In genomic region chr11:73538381-73538872, GRCh38 we compare ENCODE assay signal across 1 cellular context.
TF ChIP-seq lines count a peak whose summit lies in the region.

No MANE protein-coding gene starts in this region.

TF ChIP-seq in GM12878, 131 proteins besides CTCF, POLR2A, EP300 and RAD21:
- peak; percentile 34; the same call in 1 of the 2 replicates for TF ChIP-seq IKZF1 (conservative IDR thresholded peaks at IDR 0.05)
- no peak for TF ChIP-seq ZZZ3 (IDR thresholded peaks at IDR 0.05; ENCODE audit: control insufficient read depth, insufficient read length, low read depth)
- 0 out of 2 replicates have a peak, but pooled peaks have one; percentile 52 for TF ChIP-seq NBN (IDR thresholded peaks at IDR 0.05)
- TF ChIP-seq, protein P1, sequence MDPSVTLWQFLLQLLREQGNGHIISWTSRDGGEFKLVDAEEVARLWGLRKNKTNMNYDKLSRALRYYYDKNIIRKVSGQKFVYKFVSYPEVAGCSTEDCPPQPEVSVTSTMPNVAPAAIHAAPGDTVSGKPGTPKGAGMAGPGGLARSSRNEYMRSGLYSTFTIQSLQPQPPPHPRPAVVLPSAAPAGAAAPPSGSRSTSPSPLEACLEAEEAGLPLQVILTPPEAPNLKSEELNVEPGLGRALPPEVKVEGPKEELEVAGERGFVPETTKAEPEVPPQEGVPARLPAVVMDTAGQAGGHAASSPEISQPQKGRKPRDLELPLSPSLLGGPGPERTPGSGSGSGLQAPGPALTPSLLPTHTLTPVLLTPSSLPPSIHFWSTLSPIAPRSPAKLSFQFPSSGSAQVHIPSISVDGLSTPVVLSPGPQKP (IDR thresholded peaks at IDR 0.05; ENCODE audit: low read depth, low read length), result no peak
- TF ChIP-seq RAD51 (IDR thresholded peaks at IDR 0.05), result no peak
- peak; percentile 43; the same call in 1 of the 2 replicates for TF ChIP-seq PKNOX1 (IDR thresholded peaks at IDR 0.05)
- TF ChIP-seq TCF12 (IDR thresholded peaks at IDR 0.05; ENCODE audit: low read depth, low read length), result no peak
- no peak for TF ChIP-seq JUND (IDR thresholded peaks at IDR 0.05; ENCODE audit: low read depth, low read length)
- TF ChIP-seq RELA (IDR thresholded peaks at IDR 0.05; ENCODE audit: borderline replicate concordance, partially characterized antibody), result no peak
- TF ChIP-seq, protein P2, sequence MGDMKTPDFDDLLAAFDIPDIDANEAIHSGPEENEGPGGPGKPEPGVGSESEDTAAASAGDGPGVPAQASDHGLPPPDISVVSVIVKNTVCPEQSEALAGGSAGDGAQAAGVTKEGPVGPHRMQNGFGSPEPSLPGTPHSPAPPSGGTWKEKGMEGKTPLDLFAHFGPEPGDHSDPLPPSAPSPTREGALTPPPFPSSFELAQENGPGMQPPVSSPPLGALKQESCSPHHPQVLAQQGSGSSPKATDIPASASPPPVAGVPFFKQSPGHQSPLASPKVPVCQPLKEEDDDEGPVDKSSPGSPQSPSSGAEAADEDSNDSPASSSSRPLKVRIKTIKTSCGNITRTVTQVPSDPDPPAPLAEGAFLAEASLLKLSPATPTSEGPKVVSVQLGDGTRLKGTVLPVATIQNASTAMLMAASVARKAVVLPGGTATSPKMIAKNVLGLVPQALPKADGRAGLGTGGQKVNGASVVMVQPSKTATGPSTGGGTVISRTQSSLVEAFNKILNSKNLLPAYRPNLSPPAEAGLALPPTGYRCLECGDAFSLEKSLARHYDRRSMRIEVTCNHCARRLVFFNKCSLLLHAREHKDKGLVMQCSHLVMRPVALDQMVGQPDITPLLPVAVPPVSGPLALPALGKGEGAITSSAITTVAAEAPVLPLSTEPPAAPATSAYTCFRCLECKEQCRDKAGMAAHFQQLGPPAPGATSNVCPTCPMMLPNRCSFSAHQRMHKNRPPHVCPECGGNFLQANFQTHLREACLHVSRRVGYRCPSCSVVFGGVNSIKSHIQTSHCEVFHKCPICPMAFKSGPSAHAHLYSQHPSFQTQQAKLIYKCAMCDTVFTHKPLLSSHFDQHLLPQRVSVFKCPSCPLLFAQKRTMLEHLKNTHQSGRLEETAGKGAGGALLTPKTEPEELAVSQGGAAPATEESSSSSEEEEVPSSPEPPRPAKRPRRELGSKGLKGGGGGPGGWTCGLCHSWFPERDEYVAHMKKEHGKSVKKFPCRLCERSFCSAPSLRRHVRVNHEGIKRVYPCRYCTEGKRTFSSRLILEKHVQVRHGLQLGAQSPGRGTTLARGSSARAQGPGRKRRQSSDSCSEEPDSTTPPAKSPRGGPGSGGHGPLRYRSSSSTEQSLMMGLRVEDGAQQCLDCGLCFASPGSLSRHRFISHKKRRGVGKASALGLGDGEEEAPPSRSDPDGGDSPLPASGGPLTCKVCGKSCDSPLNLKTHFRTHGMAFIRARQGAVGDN (IDR thresholded peaks at IDR 0.05), result 0 out of 2 replicates have a peak, but pooled peaks have one; percentile 13
- no peak for TF ChIP-seq PRDM15 (CRISPR knock-in tag; IDR thresholded peaks at IDR 0.05)
- TF ChIP-seq RUNX3 (IDR thresholded peaks at IDR 0.05; ENCODE audit: low read length), result peak; percentile 46; the same call in 1 of the 2 replicates
- TF ChIP-seq MXI1 (IDR thresholded peaks at IDR 0.05; ENCODE audit: low read depth, low read length), result peak; percentile 22; the same call in 1 of the 2 replicates
- peak; percentile 54 to 55; a peak in 2 of 4 replicates for TF ChIP-seq IKZF2 (IDR thresholded peaks at IDR 0.05)
- TF ChIP-seq CEBPB (IDR thresholded peaks at IDR 0.05; ENCODE audit: borderline replicate concordance in 1 of 2, low read depth in 2 of 2, low read length in 2 of 2), result no peak
- no peak for TF ChIP-seq MTA3 (IDR thresholded peaks at IDR 0.05; ENCODE audit: borderline replicate concordance, low read length)
- TF ChIP-seq JUNB (IDR thresholded peaks at IDR 0.05), result no peak
- TF ChIP-seq NR2C1 (IDR thresholded peaks at IDR 0.05), result no peak
- TF ChIP-seq, protein P3, sequence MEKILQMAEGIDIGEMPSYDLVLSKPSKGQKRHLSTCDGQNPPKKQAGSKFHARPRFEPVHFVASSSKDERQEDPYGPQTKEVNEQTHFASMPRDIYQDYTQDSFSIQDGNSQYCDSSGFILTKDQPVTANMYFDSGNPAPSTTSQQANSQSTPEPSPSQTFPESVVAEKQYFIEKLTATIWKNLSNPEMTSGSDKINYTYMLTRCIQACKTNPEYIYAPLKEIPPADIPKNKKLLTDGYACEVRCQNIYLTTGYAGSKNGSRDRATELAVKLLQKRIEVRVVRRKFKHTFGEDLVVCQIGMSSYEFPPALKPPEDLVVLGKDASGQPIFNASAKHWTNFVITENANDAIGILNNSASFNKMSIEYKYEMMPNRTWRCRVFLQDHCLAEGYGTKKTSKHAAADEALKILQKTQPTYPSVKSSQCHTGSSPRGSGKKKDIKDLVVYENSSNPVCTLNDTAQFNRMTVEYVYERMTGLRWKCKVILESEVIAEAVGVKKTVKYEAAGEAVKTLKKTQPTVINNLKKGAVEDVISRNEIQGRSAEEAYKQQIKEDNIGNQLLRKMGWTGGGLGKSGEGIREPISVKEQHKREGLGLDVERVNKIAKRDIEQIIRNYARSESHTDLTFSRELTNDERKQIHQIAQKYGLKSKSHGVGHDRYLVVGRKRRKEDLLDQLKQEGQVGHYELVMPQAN (conservative IDR thresholded peaks at IDR 0.05), result no peak
- 0 out of 2 replicates have a peak, but pooled peaks have one; percentile 25 for TF ChIP-seq SMARCA5 (IDR thresholded peaks at IDR 0.05)
- peak; percentile 20; the same call in 1 of the 2 replicates for TF ChIP-seq NFIC (IDR thresholded peaks at IDR 0.05; ENCODE audit: low read depth, low read length)
- peak; percentile 13; the same call in 1 of the 2 replicates for TF ChIP-seq ATF2 (IDR thresholded peaks at IDR 0.05; ENCODE audit: low read length)
- no peak for TF ChIP-seq ZBTB33 (IDR thresholded peaks at IDR 0.05)
- no peak for TF ChIP-seq CBX3 (IDR thresholded peaks at IDR 0.05; ENCODE audit: borderline replicate concordance, low read depth)
- peak; percentile 46; the same call in 1 of the 2 replicates for TF ChIP-seq MTA2 (IDR thresholded peaks at IDR 0.05; ENCODE audit: low read depth)
- TF ChIP-seq LARP7 (IDR thresholded peaks at IDR 0.05), result no peak
- TF ChIP-seq SREBF2 (IDR thresholded peaks at IDR 0.05; ENCODE audit: low read length), result no peak
- no peak for TF ChIP-seq REST (IDR thresholded peaks at IDR 0.05; ENCODE audit: low read depth, low read length)
- TF ChIP-seq CBFB (IDR thresholded peaks at IDR 0.05; ENCODE audit: low read depth), result no peak
- no peak for TF ChIP-seq ZBTB4 (CRISPR knock-in tag; IDR thresholded peaks at IDR 0.05)
- no peak for TF ChIP-seq FOS (IDR thresholded peaks at IDR 0.05; ENCODE audit: borderline replicate concordance, extremely low read depth, insufficient read length)
